Comparison of ENCODE assay signal across 5 cellular contexts in genomic region chr19:38101723-38102122, GRCh38.
"Had no signal": no experiment of that assay in that cellular context is flagged by ENCODE, and none has a peak within 500 bp of the region (broad histone marks: within the 10 kb centered on the region; RNA-seq: fewer than 3 reads in every experiment).

No MANE protein-coding gene starts in this region.

- H3K4me1 Mint-ChIP-seq: GM23338, H9 had no signal

- H3K27ac Mint-ChIP-seq: GM23338, H9 had no signal

- H2AFZ ChIP-seq: GM23338 had no signal

- H3K4me2 ChIP-seq: GM23338 had no signal

- H3K4me3 Mint-ChIP-seq: GM23338, H9 had no signal

- H3K4me3 ChIP-seq: GM23338, K562 had no signal

- DNase-seq: H9, HCEC 1CT, IMR-90 had no signal

- ATAC-seq: GM23338, K562 had no signal
